Comparison of ENCODE assay signal across 17 cellular contexts in genomic region chr3:184593923-184594303, GRCh38. TPM values are rescaled to one million over a fixed set of nuclear protein-coding genes. Genes with fewer than 3 reads are reported as not detected.
A peak's percentile ranks its signal among the peaks of the same experiment; 100 is the strongest.
DNase-seq lines count a peak whose midpoint lies in the region; ATAC-seq and TF ChIP-seq lines count a peak whose summit lies in the region.
"Had no signal": no experiment of that assay in that cellular context is flagged by ENCODE, and none has a peak within 500 bp of the region (broad histone marks: within the 10 kb centered on the region; RNA-seq: fewer than 3 reads in every experiment).

No MANE protein-coding gene starts in this region.

- H3K23ac ChIP-seq in mesendoderm (ENCODE audit: low read length): no peak overlapping the region

- H3K4me2 ChIP-seq in mesendoderm (ENCODE audit: low read length): no peak overlapping the region

- no peak overlapping the region for H3K4me3 ChIP-seq in cardiac muscle cell
- no peak overlapping the region for H3K4me3 ChIP-seq in mesendoderm (ENCODE audit: low read length)
- H3K4me3 ChIP-seq: BLaER1 treated with 17β-estradiol and CSF1 and Interleukin-3, amounts not matched to agents 10 nM and 100 nM had no signal

- no peak overlapping the region for H4K5ac ChIP-seq in mesendoderm (ENCODE audit: low read length)

- DNase-seq in cardiac muscle cell (ENCODE audit: low read depth in 1 of 2, low spot score in 1 of 2) (no peak), left cardiac atrium (no peak), mesendoderm (no peak), osteocyte (ENCODE audit: extremely low spot score, unreplicated experiment) (no peak), EL (no peak), T1000 (lab: John Stamatoyannopoulos, UW) (no peak), RKO (ENCODE audit: low spot score) (no peak)
- DNase-seq: 8988T, MV-4-11, NCI-H1417 treated with DMSO at 0.1 percent for 48 hours, NCI-H2029, NCI-H2171 treated with DMSO at 0.1 percent for 48 hours, NCI-H82, SHP77 had no signal

- H3K79me1 ChIP-seq in mesendoderm (ENCODE audit: low read length): no peaks in the 10 kb centered on the region

- no peaks in the 10 kb centered on the region for H3K27me3 Mint-ChIP-seq in osteocyte (ENCODE audit: unreplicated experiment)

- no peak overlapping the region for H3K4me3 Mint-ChIP-seq in osteocyte (ENCODE audit: unreplicated experiment)

- H3K9ac ChIP-seq in mesendoderm (ENCODE audit: low read length): no peak overlapping the region
- H3K9ac ChIP-seq: BLaER1 treated with 17β-estradiol and CSF1 and Interleukin-3, amounts not matched to agents 10 nM and 100 nM had no signal

- H3K27me3 ChIP-seq in cardiac muscle cell: no peaks in the 10 kb centered on the region
- no peaks in the 10 kb centered on the region for H3K27me3 ChIP-seq in mesendoderm (ENCODE audit: insufficient read depth, low read length, poor library complexity)

- H3K79me2 ChIP-seq in mesendoderm (ENCODE audit: control insufficient read depth, insufficient read depth, low read length): no peaks in the 10 kb centered on the region

- no peak overlapping the region for H3K4ac ChIP-seq in mesendoderm (ENCODE audit: low read depth, low read length)

- no peaks in the 10 kb centered on the region for H3K9me3 ChIP-seq in cardiac muscle cell (ENCODE audit: low read depth)
- H3K9me3 ChIP-seq: BLaER1 treated with 17β-estradiol and CSF1 and Interleukin-3, amounts not matched to agents 10 nM and 100 nM had no signal

- H3K4me1 Mint-ChIP-seq in osteocyte (ENCODE audit: unreplicated experiment): peaks cover 12% of the 10 kb centered on the region

- no peaks in the 10 kb centered on the region for H3K9me3 Mint-ChIP-seq in osteocyte (ENCODE audit: unreplicated experiment)

- H3K36me3 ChIP-seq in cardiac muscle cell (no peaks in the 10 kb centered on the region), mesendoderm (ENCODE audit: control insufficient read depth, insufficient read depth, low read length) (no peaks in the 10 kb centered on the region)
- H3K36me3 ChIP-seq: BLaER1 treated with 17β-estradiol and CSF1 and Interleukin-3, amounts not matched to agents 10 nM and 100 nM had no signal

- H2BK120ac ChIP-seq in mesendoderm (ENCODE audit: low read depth, low read length): no peak overlapping the region

- intact Hi-C loops in left cardiac atrium (cut with DNase I): no loop called here

- peaks cover 58% of the 10 kb centered on the region for H3K4me1 ChIP-seq in cardiac muscle cell (ENCODE audit: low read depth)
- H3K4me1 ChIP-seq in mesendoderm (ENCODE audit: control insufficient read depth, low read depth, low read length): peaks cover 20% of the 10 kb centered on the region

- peak overlapping the region; percentile 67 for H3K27ac Mint-ChIP-seq in osteocyte (ENCODE audit: unreplicated experiment)

- TF ChIP-seq CTCF in cardiac muscle cell (IDR thresholded peaks at IDR 0.05; ENCODE audit: low read depth, low read length) (no peak), osteocyte (IDR thresholded peaks at IDR 0.05) (no peak)

- H3K18ac ChIP-seq in mesendoderm (ENCODE audit: low read length): peak overlapping the region; percentile 22

- H2AK5ac ChIP-seq in mesendoderm (ENCODE audit: low read length): peak overlapping the region; percentile 47

- H3K27ac ChIP-seq in cardiac muscle cell: peak overlapping the region; percentile 95
- no peak overlapping the region for H3K27ac ChIP-seq in mesendoderm (ENCODE audit: low read depth, low read length)

- ATAC-seq in left cardiac atrium (no peak), GM18511 (IDR thresholded peaks at IDR 0.05; ENCODE audit: unreplicated experiment) (no peak)

- no peak overlapping the region for H2BK15ac ChIP-seq in mesendoderm (replicated peaks; ENCODE audit: low read depth)

- peak overlapping the region; percentile 79 for H3K56ac ChIP-seq in mesendoderm (ENCODE audit: low read length)

- H3K36me3 Mint-ChIP-seq in osteocyte (ENCODE audit: unreplicated experiment): no peaks in the 10 kb centered on the region

- no peak overlapping the region for H4K8ac ChIP-seq in mesendoderm (ENCODE audit: low read depth, low read length)

- H2BK5ac ChIP-seq in mesendoderm (ENCODE audit: low read length): no peak overlapping the region

- WGBS in mesendoderm (ENCODE audit: extremely low coverage, insufficient coverage, low lambda C conversion rate): no CpG with 5 or more reads among the region's 10 CpGs

RNA-seq across cellular contexts. Expression of gene EPHB3, which starts 32.3 kb away (rescaled TPM):
- total RNA-seq in cardiac muscle cell: 132 and 170 TPM in 2 replicates
- 142 and 206 TPM in 2 replicates for polyA plus RNA-seq in cardiac muscle cell
- total RNA-seq in left cardiac atrium: 1 to 10 TPM; 1.6 to 1.7 TPM
- polyA plus RNA-seq in mesendoderm (2013, experiment 1 of 2): 2.4 TPM
- polyA plus RNA-seq in mesendoderm (2013, experiment 2 of 2): 1.9 TPM
- 10.6 and 11.4 TPM in 2 replicates for total RNA-seq in osteocyte
- total RNA-seq: NCI-H460 had no signal

Comparison
In these comparisons a context has a peak if more than half of its experiments do, and no peak if none do; other contexts are left out.
1. RNA of gene EPHB3, which starts 32.3 kb away (total RNA-seq): 132 to 170 TPM in cardiac muscle cell; 10.6 to 11.4 TPM in osteocyte and 1.6 to 1.7 TPM in left cardiac atrium; every median in the first group is over 10 times any median in the second.